ENCODE assay signal across 8 cellular contexts in the genomic region with DNA sequence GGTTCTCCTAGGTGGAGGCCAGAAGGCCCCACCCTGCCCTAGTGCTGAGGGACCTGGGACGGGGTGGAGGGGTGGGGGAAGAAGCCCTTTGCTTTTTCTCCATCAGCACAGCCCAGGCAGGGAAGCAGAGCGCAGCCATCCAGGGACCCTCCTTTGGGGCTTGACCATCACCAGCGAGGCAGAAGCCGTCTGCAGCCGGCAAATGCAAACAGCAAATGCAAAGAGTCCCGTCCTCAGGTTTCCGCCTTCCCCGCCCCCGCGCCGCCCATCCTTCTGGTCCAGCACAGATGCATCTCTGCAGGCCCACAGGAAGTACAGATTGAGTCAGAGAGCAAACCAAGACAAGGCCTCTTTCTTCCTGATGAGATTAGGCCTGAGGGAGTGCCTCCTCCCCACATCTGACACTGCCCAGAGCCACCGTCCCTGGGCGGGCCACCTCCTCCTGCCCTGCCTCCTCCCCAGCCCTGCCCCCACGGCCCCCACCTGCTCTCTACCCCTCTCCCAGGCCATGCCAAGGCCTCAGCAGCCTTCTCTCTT. TPM values are rescaled to one million over a fixed set of nuclear protein-coding genes. Genes with fewer than 3 reads are reported as not detected.
DNase-seq lines count a peak whose midpoint lies in the region; ATAC-seq, FAIRE-seq and TF ChIP-seq lines count a peak whose summit lies in the region.

No MANE protein-coding gene starts in this region.

- H2BK120ac ChIP-seq in H1 (replicated peaks; ENCODE audit: low read depth, low read length): no peak overlapping the region

- H3K4me3 Mint-ChIP-seq in CD8-positive, alpha-beta T cell: no peak overlapping the region
- H3K4me3 Mint-ChIP-seq in T-helper 2 cell treated with Interferon-gamma antibody and Interleukin-4, amounts not matched to agents 5 μg/mL and 100 μg/mL, for 36 hours: peak overlapping the region; percentile 14

- no peak for FAIRE-seq in H1 (lab: Jason Lieb, UNC)

- no peak overlapping the region for H3K23ac ChIP-seq in H1 (ENCODE audit: insufficient read length)

- H3K79me1 ChIP-seq in H1 (ENCODE audit: low read depth, low read length): peaks cover 7% of the 10 kb centered on the region; the same call in 1 of the 2 replicates

- no peak overlapping the region for H3K14ac ChIP-seq in H1 (ENCODE audit: insufficient read length)

- H3K18ac ChIP-seq in H1 (ENCODE audit: extremely low read depth, low read length): peak overlapping the region; percentile 62; the same call in 1 of the 2 replicates

- peak overlapping the region; percentile 41 for H3K27ac ChIP-seq in CD8-positive, alpha-beta T cell (ENCODE audit: low read depth, low read length)
- H3K27ac ChIP-seq in H1 (ENCODE audit: low read depth, low read length) (no peak overlapping the region), skin epidermis (peak overlapping the region in 11 of 21 experiments; percentile 3 to 83 (median 48))

- H4K5ac ChIP-seq in H1 (ENCODE audit: insufficient read length, low read depth, low read length): no peak overlapping the region

- H3K23me2 ChIP-seq in H1 (ENCODE audit: low read depth, low read length): no peaks in the 10 kb centered on the region

- 0 out of 4 replicates have a peak overlapping the region, but pooled peaks of 1 of the 2 experiments have one; percentile 24 for H3K4me2 ChIP-seq in H1 (ENCODE audit: insufficient read depth in 1 of 2, low read depth in 2 of 2, low read length in 2 of 2)

- peak overlapping the region; percentile 87 for H3K27ac Mint-ChIP-seq in CD8-positive, alpha-beta T cell
- H3K27ac Mint-ChIP-seq in T-helper 2 cell treated with Interferon-gamma antibody and Interleukin-4, amounts not matched to agents 5 μg/mL and 100 μg/mL, for 36 hours: peak overlapping the region; percentile 74

- POLR2A ChIA-PET in CD8-positive, alpha-beta T cell (lab: Charles Lee): no interaction called here
- POLR2A ChIA-PET in H1 (lab: Charles Lee; ENCODE audit: partially characterized antibody): interaction anchor here (1.3 kb wide), 2 partner anchors 10 to 69 kb away, joined by 3 to 5 read pairs; no protein-coding TSS in a partner anchor

- no peak overlapping the region for H2AFZ ChIP-seq in H1 (ENCODE audit: low read length)

- H3K27me3 ChIP-seq in CD8-positive, alpha-beta T cell (ENCODE audit: insufficient read depth, low read length): no peaks in the 10 kb centered on the region
- no peaks in the 10 kb centered on the region for H3K27me3 ChIP-seq in H1 (replicated peaks in 1 of 4; ENCODE audit: control insufficient read depth in 3 of 4, extremely low read depth in 1 of 4, insufficient read depth in 3 of 4, low read length in 3 of 4)

- TF ChIP-seq POLR2A in H1 (IDR thresholded peaks at IDR 0.05; ENCODE audit: control extremely low read depth in 1 of 2, low read depth in 2 of 2, low read length in 2 of 2): no peak

- no peak overlapping the region; the same call in 1 of the 2 replicates for H2BK5ac ChIP-seq in H1 (ENCODE audit: low read depth, low read length)

- no peaks in the 10 kb centered on the region for H3K9me3 ChIP-seq in CD8-positive, alpha-beta T cell (ENCODE audit: low read length)
- H3K9me3 ChIP-seq in H1 (ENCODE audit: insufficient read depth in 2 of 2, low read depth in 1 of 2, low read length in 1 of 2): no peaks in the 10 kb centered on the region

- CTCF ChIA-PET in CD8-positive, alpha-beta T cell (lab: Charles Lee): no interaction called here
- CTCF ChIA-PET in H1 (lab: Charles Lee; ENCODE audit: partially characterized antibody): interaction anchor here (0.8 to 1.0 kb wide), 2 partner anchors 9 to 36 kb away, joined by 3 to 4 read pairs; no protein-coding TSS in a partner anchor

- no peaks in the 10 kb centered on the region for H3K36me3 ChIP-seq in CD8-positive, alpha-beta T cell (ENCODE audit: insufficient read depth, low read length)
- no peaks in the 10 kb centered on the region for H3K36me3 ChIP-seq in H1 (ENCODE audit: control insufficient read depth in 2 of 4, insufficient read depth in 4 of 4, low read length in 3 of 4)

- H2BK12ac ChIP-seq in H1 (ENCODE audit: low read depth, low read length): no peak overlapping the region

- ATAC-seq in CD8-positive, alpha-beta T cell: peak; percentile 66
- ATAC-seq in GM19351 (IDR thresholded peaks at IDR 0.05; ENCODE audit: unreplicated experiment) (peak; percentile 100), HG03175 (IDR thresholded peaks at IDR 0.05; ENCODE audit: unreplicated experiment) (peak; percentile 99)

- H3K36me3 Mint-ChIP-seq in CD8-positive, alpha-beta T cell: peaks cover 3% of the 10 kb centered on the region
- H3K36me3 Mint-ChIP-seq in T-helper 2 cell treated with Interferon-gamma antibody and Interleukin-4, amounts not matched to agents 5 μg/mL and 100 μg/mL, for 36 hours (ENCODE audit: low read depth): no peaks in the 10 kb centered on the region

- WGBS in H1 (ENCODE audit: extremely low coverage in 1 of 2, insufficient coverage in 1 of 2, insufficient read length in 1 of 2, insufficient replicate concordance in 2 of 2, low coverage in 1 of 2, low lambda C conversion rate in 2 of 2, missing lambda C conversion rate in 1 of 2), 2 experiments: 28% methylated on average over 8 of the region's 14 CpGs; no CpG with 5 or more reads in 1 of the 2 experiments

- H3K56ac ChIP-seq in H1 (replicated peaks; ENCODE audit: insufficient read length, low read depth, low read length): no peak overlapping the region

- no peaks in the 10 kb centered on the region for H3K9me3 Mint-ChIP-seq in CD8-positive, alpha-beta T cell
- no peaks in the 10 kb centered on the region for H3K9me3 Mint-ChIP-seq in T-helper 2 cell treated with Interferon-gamma antibody and Interleukin-4, amounts not matched to agents 5 μg/mL and 100 μg/mL, for 36 hours

- no peak overlapping the region for H2BK15ac ChIP-seq in H1 (ENCODE audit: low read length)

- peaks cover 2 to 6% of the 10 kb centered on the region in 2 experiments for H4K20me1 ChIP-seq in H1 (replicated peaks in 1 of 2; ENCODE audit: control insufficient read depth in 1 of 2, insufficient read depth in 2 of 2, low read length in 2 of 2)

- H3K4me3 ChIP-seq in CD8-positive, alpha-beta T cell (ENCODE audit: low read depth, low read length): no peak overlapping the region
- H3K4me3 ChIP-seq in H1 (ENCODE audit: extremely low read depth in 1 of 4, insufficient read depth in 2 of 4, low read depth in 3 of 4, low read length in 4 of 4) (0 out of 8 replicates have a peak overlapping the region, but pooled peaks of 1 of the 4 experiments have one; percentile 26), skin epidermis (no peak overlapping the region)

- intact Hi-C loops in CD8-positive, alpha-beta T cell (cut with DNase I, micrococcal nuclease): no loop called here

- no peak for TF ChIP-seq CTCF in CD8-positive, alpha-beta T cell (IDR thresholded peaks at IDR 0.05)
- TF ChIP-seq CTCF in H1 (IDR thresholded peaks at IDR 0.05; ENCODE audit: control extremely low read depth in 1 of 3, insufficient read depth in 1 of 3, low read depth in 1 of 3, low read length in 3 of 3): no peak

- H2AK5ac ChIP-seq in H1 (ENCODE audit: low read depth, low read length): 0 out of 2 replicates have a peak overlapping the region, but pooled peaks have one; percentile 90

- peaks cover 0 to 2% of the 10 kb centered on the region in 2 experiments; a peak in 1 of 4 replicates for H3K79me2 ChIP-seq in H1 (ENCODE audit: control insufficient read depth in 1 of 2, insufficient read depth in 2 of 2, low read length in 2 of 2)

- no peaks in the 10 kb centered on the region for H3K27me3 Mint-ChIP-seq in CD8-positive, alpha-beta T cell (ENCODE audit: low read depth)
- H3K27me3 Mint-ChIP-seq in T-helper 2 cell treated with Interferon-gamma antibody and Interleukin-4, amounts not matched to agents 5 μg/mL and 100 μg/mL, for 36 hours (ENCODE audit: low read depth): no peaks in the 10 kb centered on the region

- H3K9ac ChIP-seq in H1 (replicated peaks in 1 of 4; ENCODE audit: extremely low read depth in 1 of 4, low read depth in 3 of 4, low read length in 3 of 4): no peak overlapping the region

- no peak overlapping the region for H3K4ac ChIP-seq in H1 (replicated peaks; ENCODE audit: insufficient read length, low read depth, low read length)

- TF ChIP-seq EP300 in H1 (IDR thresholded peaks at IDR 0.05; ENCODE audit: borderline replicate concordance in 1 of 2, low read depth in 2 of 2, low read length in 2 of 2): no peak

- no peak overlapping the region for H4K8ac ChIP-seq in H1 (ENCODE audit: extremely low read depth, insufficient read depth, low read length)

- TF ChIP-seq RAD21 in H1 (IDR thresholded peaks at IDR 0.05 in 1 of 2, conservative IDR thresholded peaks at IDR 0.05 in 1 of 2; ENCODE audit: low read depth in 2 of 2, low read length in 2 of 2): no peak

- H2BK20ac ChIP-seq in H1 (ENCODE audit: low read length): no peak overlapping the region

- H3K4me1 ChIP-seq in CD8-positive, alpha-beta T cell (ENCODE audit: insufficient read depth, low read length): peaks cover 27% of the 10 kb centered on the region
- peaks cover 8 to 29% (median 18%) of the 10 kb centered on the region in 4 experiments for H3K4me1 ChIP-seq in H1 (replicated peaks in 1 of 4; ENCODE audit: control insufficient read depth in 3 of 4, insufficient read depth in 4 of 4, low read length in 3 of 4)

- DNase-seq in CD8-positive, alpha-beta T cell: peak in 5 of 7 experiments; percentile 16 to 66 (median 32)
- DNase-seq in T-helper 2 cell treated with Interferon-gamma antibody and Interleukin-4, amounts not matched to agents 5 μg/mL and 100 μg/mL, for 36 hours (ENCODE audit: low spot score): no peak
- peak in 1 of 2 experiments; percentile 72 for DNase-seq in H1 (ENCODE audit: low read depth in 1 of 2, low spot score in 2 of 2)
- DNase-seq in NCI-H1694 (lab: John Stamatoyannopoulos, UW): no peak
- DNase-seq in putamen (ENCODE audit: low spot score): no peak

- no peak overlapping the region for H4K91ac ChIP-seq in H1 (replicated peaks; ENCODE audit: insufficient read length, low read length)

- H3K4me1 Mint-ChIP-seq in CD8-positive, alpha-beta T cell (ENCODE audit: low read depth): peaks cover 68% of the 10 kb centered on the region
- H3K4me1 Mint-ChIP-seq in T-helper 2 cell treated with Interferon-gamma antibody and Interleukin-4, amounts not matched to agents 5 μg/mL and 100 μg/mL, for 36 hours (ENCODE audit: low read depth): peaks cover 24% of the 10 kb centered on the region

RNA-seq across cellular contexts. Expression of gene CORO2A, which starts 23.4 kb away (rescaled TPM):
- total RNA-seq in CD8-positive, alpha-beta T cell: 1 to 10 TPM; 6.4 to 6.7 TPM
- 26.2 and 27.9 TPM in 2 replicates for total RNA-seq in H1 (2021; fragmentation: NEBNext Ultra II Directional; extraction: Animal tissue kit (Norgen Biotek cat#: 25700))
- polyA plus RNA-seq in H1 (2011; rRNA removed): 13.7 and 15.3 TPM in 2 replicates
- polyA plus RNA-seq in H1 (2011; cell fraction: cytosol; rRNA removed): 17.8 TPM
- polyA plus RNA-seq in H1 (2011; cell fraction: nucleus; rRNA removed): 10.6 TPM
- 13.2 to 15.8 TPM (median 13.7 TPM) in 4 replicates for polyA plus RNA-seq in H1 (2012, experiment 1 of 2)
- 5.4 TPM for polyA plus RNA-seq in H1 (2012, experiment 2 of 2)
- polyA plus RNA-seq in H1 (2013, experiment 1 of 2): 25.8 TPM
- 26.8 TPM for polyA plus RNA-seq in H1 (2013, experiment 2 of 2)
- polyA minus RNA-seq in H1 (2011; rRNA and poly(A)+ RNA removed): 26.1 and 31.3 TPM in 2 replicates
- polyA minus RNA-seq in H1 (2011; cell fraction: cytosol; rRNA and poly(A)+ RNA removed): 13.2 TPM
- 8.3 TPM for polyA minus RNA-seq in H1 (2011; cell fraction: nucleus; rRNA and poly(A)+ RNA removed)

RNA-seq across cellular contexts. Expression of gene TRIM14, which starts 50.0 kb away (rescaled TPM):
- 10 to 100 TPM; 22.6 to 23.5 TPM for total RNA-seq in CD8-positive, alpha-beta T cell
- 18.7 and 19.4 TPM in 2 replicates for total RNA-seq in H1 (2021; fragmentation: NEBNext Ultra II Directional; extraction: Animal tissue kit (Norgen Biotek cat#: 25700))
- polyA plus RNA-seq in H1 (2011; rRNA removed): 9.2 and 13.0 TPM in 2 replicates
- 12.3 TPM for polyA plus RNA-seq in H1 (2011; cell fraction: cytosol; rRNA removed)
- 16.2 TPM for polyA plus RNA-seq in H1 (2011; cell fraction: nucleus; rRNA removed)
- 9.8 to 12.0 TPM (median 10.9 TPM) in 4 replicates for polyA plus RNA-seq in H1 (2012, experiment 1 of 2)
- polyA plus RNA-seq in H1 (2012, experiment 2 of 2): 7.7 TPM
- 10.8 TPM for polyA plus RNA-seq in H1 (2013, experiment 1 of 2)
- polyA plus RNA-seq in H1 (2013, experiment 2 of 2): 10.3 TPM
- polyA minus RNA-seq in H1 (2011; rRNA and poly(A)+ RNA removed): 7.6 and 7.7 TPM in 2 replicates
- polyA minus RNA-seq in H1 (2011; cell fraction: cytosol; rRNA and poly(A)+ RNA removed): 10.1 TPM
- polyA minus RNA-seq in H1 (2011; cell fraction: nucleus; rRNA and poly(A)+ RNA removed): 7.6 TPM

Comparison
In these comparisons a context has a peak if more than half of its experiments do, and no peak if none do; other contexts are left out.
1. DNase-seq: peak in CD8-positive, alpha-beta T cell (5 of 7); none in T-helper 2 cell treated with Interferon-gamma antibody and Interleukin-4, amounts not matched to agents 5 μg/mL and 100 μg/mL, for 36 hours (single experiment), NCI-H1694 (single experiment) and putamen (single experiment).
2. Peak in every context shown above with its lines, with median percentiles within 50 percentile points of each other: ATAC-seq.